In genomic region chr1:234893725-234894630, GRCh38 we compare ENCODE assay signal across 8 cellular contexts.
DNase-seq lines count a peak whose midpoint lies in the region; ATAC-seq and TF ChIP-seq lines count a peak whose summit lies in the region.

No MANE protein-coding gene starts in this region.

- peak overlapping the region; percentile 66 for H3K27ac ChIP-seq in C4-2B
- peak overlapping the region; percentile 47; the same call in 1 of the 2 replicates for H3K27ac ChIP-seq in VCaP
- peak overlapping the region; percentile 24 for H3K27ac ChIP-seq in subcutaneous abdominal adipose tissue (ENCODE audit: low read depth, low read length)
- no peak overlapping the region for H3K27ac ChIP-seq in WERI-Rb-1
- H3K27ac ChIP-seq in A673 (ENCODE audit: low read depth, low read length, poor library complexity, severe bottlenecking), result no peak overlapping the region

- ATAC-seq in HG02642 (IDR thresholded peaks at IDR 0.05; ENCODE audit: poor library complexity, unreplicated experiment), result no peak

- H3K9me3 ChIP-seq in subcutaneous abdominal adipose tissue (ENCODE audit: control insufficient read depth in 5 of 5, low read length in 5 of 5) (no peaks in the 10 kb centered on the region), WERI-Rb-1 (ENCODE audit: severe bottlenecking) (no peaks in the 10 kb centered on the region), A673 (ENCODE audit: low read depth, low read length, poor library complexity, severe bottlenecking) (no peaks in the 10 kb centered on the region)

- H3K4me1 ChIP-seq in subcutaneous abdominal adipose tissue (ENCODE audit: control insufficient read depth in 5 of 5, insufficient read depth in 5 of 5, low read length in 5 of 5) (peaks cover 0 to 34% (median 12%) of the 10 kb centered on the region in 5 donors), A673 (ENCODE audit: insufficient read depth, low read length, poor library complexity, severe bottlenecking) (no peaks in the 10 kb centered on the region)

- BruUV-seq in A673 (replicated peaks; lab: Mats Ljungman, UMichigan), result no TSS peak

- no peaks in the 10 kb centered on the region for H3K36me3 ChIP-seq in subcutaneous abdominal adipose tissue (ENCODE audit: control insufficient read depth in 5 of 5, insufficient read depth in 5 of 5, low read length in 5 of 5)
- H3K36me3 ChIP-seq in WERI-Rb-1, result no peaks in the 10 kb centered on the region
- no peaks in the 10 kb centered on the region for H3K36me3 ChIP-seq in A673 (ENCODE audit: insufficient read depth, low read length, poor library complexity, severe bottlenecking)

- H3K27me3 ChIP-seq in subcutaneous abdominal adipose tissue (ENCODE audit: control insufficient read depth in 5 of 5, insufficient read depth in 4 of 5, low read length in 5 of 5) (no peaks in the 10 kb centered on the region), WERI-Rb-1 (ENCODE audit: insufficient read depth, low read depth, severe bottlenecking) (no peaks in the 10 kb centered on the region), A673 (replicated peaks; ENCODE audit: insufficient read depth, low read depth, low read length, poor library complexity) (no peaks in the 10 kb centered on the region)

- H3K9ac ChIP-seq in subcutaneous abdominal adipose tissue (ENCODE audit: low read length in 5 of 5), result no peak overlapping the region

- POLR2A ChIA-PET in A673 (lab: Charles Lee; ENCODE audit: low non-redundant PET), result no interaction called here

- DNase-seq in HPDE6-E6E7 (ENCODE audit: extremely low spot score), result peak; percentile 38
- DNase-seq in kidney glomerular epithelial cell (lab: John Stamatoyannopoulos, UW), result peak; percentile 26
- DNase-seq in WERI-Rb-1, result no peak
- no peak for DNase-seq in A673 (ENCODE audit: low spot score)

- intact Hi-C loops in A673 (cut with micrococcal nuclease; ENCODE audit: unreplicated experiment), result no loop called here

- CTCF ChIA-PET in A673 (lab: Charles Lee), result no interaction called here

- H3K4me3 ChIP-seq in subcutaneous abdominal adipose tissue (ENCODE audit: low read depth in 1 of 5, low read length in 5 of 5) (no peak overlapping the region), WERI-Rb-1 (ENCODE audit: low read depth, low read length) (no peak overlapping the region), A673 (ENCODE audit: low read depth, low read length, poor library complexity, severe bottlenecking) (no peak overlapping the region)

- TF ChIP-seq CTCF in C4-2B (conservative IDR thresholded peaks at IDR 0.05) (no peak), VCaP (conservative IDR thresholded peaks at IDR 0.05) (no peak), WERI-Rb-1 (IDR thresholded peaks at IDR 0.05; ENCODE audit: low read depth, low read length) (no peak), A673 (conservative IDR thresholded peaks at IDR 0.05; ENCODE audit: low read depth, low read length) (no peak)

Comparison
In these comparisons a context has a peak if more than half of its experiments do, and no peak if none do; other contexts are left out.
1. H3K27ac ChIP-seq: peak in C4-2B (single experiment), VCaP (single experiment) and subcutaneous abdominal adipose tissue (single experiment); none in WERI-Rb-1 (single experiment) and A673 (single experiment).
2. DNase-seq: peak in HPDE6-E6E7 (single experiment) and kidney glomerular epithelial cell (single experiment); none in WERI-Rb-1 (single experiment) and A673 (single experiment).